ENCODE assay signal across 25 cellular contexts in the genomic region with DNA sequence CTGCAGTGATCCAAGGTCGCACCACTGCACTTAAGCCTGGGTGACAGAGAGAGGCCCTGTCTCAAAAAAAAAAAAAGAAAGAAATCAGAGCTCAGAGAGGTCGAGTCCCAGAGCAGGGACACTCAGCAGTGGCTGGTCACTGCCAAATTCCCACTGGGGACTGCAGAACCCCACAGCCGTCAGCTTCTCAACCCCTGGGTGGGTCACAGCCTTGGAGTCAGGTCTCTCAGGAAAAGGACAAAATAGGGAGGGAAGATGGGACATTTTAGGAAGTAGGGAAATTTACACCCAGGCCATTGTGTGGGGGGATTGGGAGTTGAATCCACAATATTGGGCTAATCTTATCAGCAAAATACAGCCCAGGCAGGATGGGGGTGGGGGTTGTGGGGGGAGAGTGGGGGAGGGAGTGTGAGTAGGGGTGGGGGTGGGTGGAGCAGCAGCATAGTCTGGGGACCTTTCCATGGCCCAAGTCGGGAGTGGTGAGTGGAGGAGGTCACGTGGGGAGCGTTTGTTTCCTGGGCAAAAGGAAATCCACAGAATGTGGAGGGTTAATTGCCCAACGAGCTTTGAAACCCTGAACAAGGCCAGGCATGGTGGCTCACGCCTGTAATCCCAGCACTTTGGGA. TPM values are rescaled to one million over a fixed set of nuclear protein-coding genes. Genes with fewer than 3 reads are reported as not detected.
"Had no signal": no experiment of that assay in that cellular context is flagged by ENCODE, and none has a peak within 500 bp of the region (broad histone marks: within the 10 kb centered on the region; RNA-seq: fewer than 3 reads in every experiment).

No MANE protein-coding gene starts in this region.

- H3K36me3 Mint-ChIP-seq: naive B cell had no signal

- H3K4me3 Mint-ChIP-seq: activated naive CD8-positive, alpha-beta T cell treated with anti-CD3 and anti-CD28 coated beads, Interleukin-2, amount 10 ng/mL, durations not matched to agents 7 days and 5 days; activated T-helper 17 cell treated with anti-CD3 and anti-CD28 coated beads, Interleukin-2, amount 50 U/mL, for 72 hours; naive B cell; stimulated activated naive B cell treated with anti-CD40 and anti-IgM and Interleukin-4, amounts not matched to agents 10 μg/mL and 1 μg/mL and 100 μg/mL, for 72 hours; WTC11 had no signal

- H3K4me1 ChIP-seq: foreskin keratinocyte, uterus had no signal

- FAIRE-seq: bronchial epithelial cell, endometrium, kidney had no signal

- DNase-seq: activated naive CD8-positive, alpha-beta T cell treated with anti-CD3 and anti-CD28 coated beads, Interleukin-2, amount 10 ng/mL, durations not matched to agents 7 days and 5 days; activated T-cell treated with anti-CD3 and anti-CD28 coated beads, Interleukin-2, amount 50 U/mL, for 1 hour; amygdala; foreskin keratinocyte; kidney; lower lobe of right lung; naive B cell; nucleus accumbens; posterior cingulate gyrus; sigmoid colon; stimulated activated CD4-positive, alpha-beta T cell treated with anti-CD3 and anti-CD28 coated beads, Interleukin-15, amount 100 ng/mL, for 24 hours; stimulated activated naive B cell treated with anti-CD40 and anti-IgM and Interleukin-4, amounts not matched to agents 10 μg/mL and 1 μg/mL and 100 μg/mL, for 72 hours; transverse colon; uterus had no signal

- H3K4me2 ChIP-seq: smooth muscle cell had no signal

- H3K27me3 ChIP-seq: uterus had no signal

- H3K36me3 ChIP-seq: transverse colon, uterus had no signal

- H3K27ac ChIP-seq: foreskin keratinocyte, lower lobe of right lung, sigmoid colon, transverse colon, uterus had no signal

- H3K27me3 Mint-ChIP-seq: activated naive CD8-positive, alpha-beta T cell treated with anti-CD3 and anti-CD28 coated beads, Interleukin-2, amount 10 ng/mL, durations not matched to agents 7 days and 5 days; activated T-helper 17 cell treated with anti-CD3 and anti-CD28 coated beads, Interleukin-2, amount 50 U/mL, for 72 hours; naive B cell; stimulated activated naive B cell treated with anti-CD40 and anti-IgM and Interleukin-4, amounts not matched to agents 10 μg/mL and 1 μg/mL and 100 μg/mL, for 72 hours had no signal

- H3K9me3 ChIP-seq: lower lobe of right lung, sigmoid colon, transverse colon, uterus had no signal

- H3K4me3 ChIP-seq: lower lobe of right lung, sigmoid colon, smooth muscle cell, transverse colon, uterus had no signal

- H3K27ac Mint-ChIP-seq: activated naive CD8-positive, alpha-beta T cell treated with anti-CD3 and anti-CD28 coated beads, Interleukin-2, amount 10 ng/mL, durations not matched to agents 7 days and 5 days; activated T-helper 17 cell treated with anti-CD3 and anti-CD28 coated beads, Interleukin-2, amount 50 U/mL, for 72 hours; naive B cell; stimulated activated naive B cell treated with anti-CD40 and anti-IgM and Interleukin-4, amounts not matched to agents 10 μg/mL and 1 μg/mL and 100 μg/mL, for 72 hours; WTC11 had no signal

- ATAC-seq: activated T-helper 17 cell treated with anti-CD3 and anti-CD28 coated beads, Interleukin-2, amount 50 U/mL, for 72 hours; foreskin keratinocyte; lower lobe of right lung; stimulated activated naive B cell treated with anti-CD40 and anti-IgM and Interleukin-4, amounts not matched to agents 10 μg/mL and 1 μg/mL and 100 μg/mL, for 72 hours; WTC11 had no signal

- H3K9me3 Mint-ChIP-seq: activated naive CD8-positive, alpha-beta T cell treated with anti-CD3 and anti-CD28 coated beads, Interleukin-2, amount 10 ng/mL, durations not matched to agents 7 days and 5 days; activated T-helper 17 cell treated with anti-CD3 and anti-CD28 coated beads, Interleukin-2, amount 50 U/mL, for 72 hours; naive B cell; stimulated activated naive B cell treated with anti-CD40 and anti-IgM and Interleukin-4, amounts not matched to agents 10 μg/mL and 1 μg/mL and 100 μg/mL, for 72 hours; WTC11 had no signal

RNA-seq across cellular contexts. Expression of a gene that starts 5.0 kb away (rescaled TPM):
- total RNA-seq: bronchial epithelial cell, chondrocyte, fibroblast of lung, foreskin keratinocyte, smooth muscle cell, temporal lobe, transverse colon had no signal
- polyA plus RNA-seq: fibroblast of lung, foreskin keratinocyte, neural cell, smooth muscle cell had no signal

RNA-seq across cellular contexts. Expression of a gene that starts 6.4 kb away (rescaled TPM):
- total RNA-seq: chondrocyte had no signal
- polyA plus RNA-seq: neural cell had no signal

RNA-seq across cellular contexts. Expression of a gene that starts 21.9 kb away (rescaled TPM):
- total RNA-seq: bronchial epithelial cell, fibroblast of lung, foreskin keratinocyte, smooth muscle cell, WTC11 had no signal
- polyA plus RNA-seq: fibroblast of lung, foreskin keratinocyte, neural cell, smooth muscle cell had no signal

RNA-seq across cellular contexts. Expression of a gene that starts 49.5 kb away (rescaled TPM):
- total RNA-seq: activated naive CD8-positive, alpha-beta T cell treated with anti-CD3 and anti-CD28 coated beads, Interleukin-2, amount 10 ng/mL, durations not matched to agents 7 days and 5 days; activated T-helper 17 cell treated with anti-CD3 and anti-CD28 coated beads, Interleukin-2, amount 50 U/mL, for 72 hours; bronchial epithelial cell; lower lobe of right lung; mesenteric fat pad; T-helper 1 cell treated with Interleukin-12 subunit alpha and Interleukin-12 subunit beta and Interleukin-4 antibody, amounts not matched to agents 30 ng/mL and 1 ng/mL, for 36 hours had no signal
- polyA plus RNA-seq: fibroblast of lung, neural cell had no signal
